In genomic region chr1:148334339-148335130, GRCh38 we compare ENCODE assay signal across 1 cellular context.
TF ChIP-seq lines count a peak whose summit lies in the region.

No MANE protein-coding gene starts in this region.

TF ChIP-seq in HepG2, 621 proteins besides CTCF, POLR2A, EP300 and RAD21 (continued from another document):
- TF ChIP-seq ZNF138 (CRISPR knock-in tag; IDR thresholded peaks at IDR 0.05; ENCODE audit: low read depth) (0 out of 2 replicates have a peak, but pooled peaks have one; percentile 9), GTF2F1 (IDR thresholded peaks at IDR 0.05; ENCODE audit: low read length) (peak; percentile 65; the same call in 1 of the 2 replicates), ZSCAN9 (CRISPR knock-in tag; IDR thresholded peaks at IDR 0.05; ENCODE audit: borderline replicate concordance) (no peak; the same call in 1 of the 2 replicates), HOXA3 (CRISPR knock-in tag; IDR thresholded peaks at IDR 0.05) (peak; percentile 67; the same call in 1 of the 2 replicates)
